In genomic region chr19:57667220-57667619, GRCh38 we compare ENCODE assay signal across 1 cellular context.
TF ChIP-seq lines count a peak whose summit lies in the region.

No MANE protein-coding gene starts in this region.

TF ChIP-seq in WTC11, 78 proteins besides CTCF, POLR2A, EP300 and RAD21 (continued from another document):
- TF ChIP-seq ZNF532 (CRISPR knock-in tag; IDR thresholded peaks at IDR 0.05; ENCODE audit: borderline replicate concordance) (no peak), FOXP1 (CRISPR knock-in tag; IDR thresholded peaks at IDR 0.05; ENCODE audit: borderline replicate concordance) (no peak)
